ENCODE assay signal across 8 cellular contexts in genomic region chr11:47269002-47269828, GRCh38. TPM values are rescaled to one million over a fixed set of nuclear protein-coding genes. Genes with fewer than 3 reads are reported as not detected.
DNase-seq lines count a peak whose midpoint lies in the region; ATAC-seq and TF ChIP-seq lines count a peak whose summit lies in the region.

No MANE protein-coding gene starts in this region.

- peaks cover 16% of the 10 kb centered on the region for H3K4me1 ChIP-seq in BE2C

- H3K9me3 ChIP-seq in BE2C = no peaks in the 10 kb centered on the region

- H3K9me3 Mint-ChIP-seq in activated CD4-positive, alpha-beta T cell treated with anti-CD3 and anti-CD28 coated beads, Interleukin-2, amount 10 ng/mL, durations not matched to agents 7 days and 5 days = no peaks in the 10 kb centered on the region

- no peak for TF ChIP-seq CTCF in BE2C (IDR thresholded peaks at IDR 0.05; ENCODE audit: low read depth, low read length)
- TF ChIP-seq CTCF in coronary artery (IDR thresholded peaks at IDR 0.05) = no peak

- H3K27me3 Mint-ChIP-seq in activated CD4-positive, alpha-beta T cell treated with anti-CD3 and anti-CD28 coated beads, Interleukin-2, amount 10 ng/mL, durations not matched to agents 7 days and 5 days = no peaks in the 10 kb centered on the region

- H3K36me3 Mint-ChIP-seq in activated CD4-positive, alpha-beta T cell treated with anti-CD3 and anti-CD28 coated beads, Interleukin-2, amount 10 ng/mL, durations not matched to agents 7 days and 5 days (ENCODE audit: low read depth) = peaks cover 14% of the 10 kb centered on the region

- POLR2A ChIA-PET in activated CD4-positive, alpha-beta T cell treated with anti-CD3 and anti-CD28 coated beads, Interleukin-2, amount 10 ng/mL, durations not matched to agents 7 days and 5 days (lab: Charles Lee) = no interaction called here

- DNase-seq in BE2C = peak; percentile 88
- peak; percentile 54 for DNase-seq in NCI-H524 treated with DMSO at 0.1 percent for 48 hours (lab: John Stamatoyannopoulos, UW)
- DNase-seq in activated CD4-positive, alpha-beta T cell treated with anti-CD3 and anti-CD28 coated beads, Interleukin-2, amount 10 ng/mL, durations not matched to agents 7 days and 5 days = peak; percentile 89
- DNase-seq in coronary artery (ENCODE audit: low spot score) = peak; percentile 89
- peak; percentile 93 for DNase-seq in left lobe of liver (ENCODE audit: low spot score)
- peak; percentile 86 to 87 for DNase-seq in stimulated activated CD4-positive, alpha-beta T cell treated with anti-CD3 and anti-CD28 coated beads, Interleukin-2, amount 100 ng/mL, for 24 hours

- ATAC-seq in GM19328 (IDR thresholded peaks at IDR 0.05; ENCODE audit: unreplicated experiment) (peak; percentile 40), HG03457 (IDR thresholded peaks at IDR 0.05; ENCODE audit: unreplicated experiment) (peak; percentile 36), left lobe of liver (peak; percentile 90)

- H3K4me1 Mint-ChIP-seq in activated CD4-positive, alpha-beta T cell treated with anti-CD3 and anti-CD28 coated beads, Interleukin-2, amount 10 ng/mL, durations not matched to agents 7 days and 5 days = peaks cover 70% of the 10 kb centered on the region

- peak overlapping the region; percentile 99 for H3K27ac Mint-ChIP-seq in activated CD4-positive, alpha-beta T cell treated with anti-CD3 and anti-CD28 coated beads, Interleukin-2, amount 10 ng/mL, durations not matched to agents 7 days and 5 days

- CTCF ChIA-PET in activated CD4-positive, alpha-beta T cell treated with anti-CD3 and anti-CD28 coated beads, Interleukin-2, amount 10 ng/mL, durations not matched to agents 7 days and 5 days (lab: Charles Lee) = interaction anchor here (0.9 kb wide), 1 partner anchor 58 kb away, joined by 3 read pairs; no protein-coding TSS in a partner anchor

- peak overlapping the region; percentile 81 for H3K4me3 Mint-ChIP-seq in activated CD4-positive, alpha-beta T cell treated with anti-CD3 and anti-CD28 coated beads, Interleukin-2, amount 10 ng/mL, durations not matched to agents 7 days and 5 days

- H3K4me3 ChIP-seq in BE2C (ENCODE audit: low read depth, low read length) (peak overlapping the region; percentile 72), coronary artery (peak overlapping the region; percentile 91)

- H3K27ac ChIP-seq in coronary artery = peak overlapping the region; percentile 86 to 98

- H3K27me3 ChIP-seq in BE2C = no peaks in the 10 kb centered on the region

- H3K36me3 ChIP-seq in BE2C = no peaks in the 10 kb centered on the region; the same call in 1 of the 2 replicates

RNA-seq across cellular contexts. Expression of gene MADD, which starts 0.7 kb away (rescaled TPM):
- 47.1 TPM for polyA plus RNA-seq in BE2C (2012; ENCODE audit: insufficient read depth, insufficient read length, low read depth)
- 10 to 100 TPM; 93.3 to 95.1 TPM for total RNA-seq in activated CD4-positive, alpha-beta T cell treated with anti-CD3 and anti-CD28 coated beads, Interleukin-2, amount 10 ng/mL, durations not matched to agents 7 days and 5 days
- 24.4 TPM for total RNA-seq in left lobe of liver

RNA-seq across cellular contexts. Expression of gene NR1H3, which starts 11.4 kb away (rescaled TPM):
- polyA plus RNA-seq in BE2C (2012; ENCODE audit: insufficient read depth, insufficient read length, low read depth) = 5.2 TPM
- 10 to 100 TPM in 1 of 2 experiments, 1 to 10 TPM in 1; 8.4 to 10.0 TPM for total RNA-seq in activated CD4-positive, alpha-beta T cell treated with anti-CD3 and anti-CD28 coated beads, Interleukin-2, amount 10 ng/mL, durations not matched to agents 7 days and 5 days
- total RNA-seq in left lobe of liver = 94.0 TPM

RNA-seq across cellular contexts. Expression of gene ACP2, which starts 20.6 kb away (rescaled TPM):
- 25.2 TPM for polyA plus RNA-seq in BE2C (2012; ENCODE audit: insufficient read depth, insufficient read length, low read depth)
- 10 to 100 TPM; 28.0 to 31.7 TPM for total RNA-seq in activated CD4-positive, alpha-beta T cell treated with anti-CD3 and anti-CD28 coated beads, Interleukin-2, amount 10 ng/mL, durations not matched to agents 7 days and 5 days
- total RNA-seq in left lobe of liver = 72.9 TPM

RNA-seq across cellular contexts. Expression of gene DDB2, which starts 54.4 kb away (rescaled TPM):
- 22.1 TPM for polyA plus RNA-seq in BE2C (2012; ENCODE audit: insufficient read depth, insufficient read length, low read depth)
- 100 to 1,000 TPM; 156 to 166 TPM for total RNA-seq in activated CD4-positive, alpha-beta T cell treated with anti-CD3 and anti-CD28 coated beads, Interleukin-2, amount 10 ng/mL, durations not matched to agents 7 days and 5 days
- total RNA-seq in left lobe of liver = 15.4 TPM

Comparison
In these comparisons a context has a peak if more than half of its experiments do, and no peak if none do; other contexts are left out.
1. Peak in every context shown above with its lines: DNase-seq, ATAC-seq, H3K4me3 ChIP-seq and H3K27ac ChIP-seq.
2. ATAC-seq: peak in every context shown above with its lines; median percentile 90 in left lobe of liver; 40 in GM19328; 36 in HG03457.